Comparison of ENCODE assay signal across 1 cellular context in the genomic region with DNA sequence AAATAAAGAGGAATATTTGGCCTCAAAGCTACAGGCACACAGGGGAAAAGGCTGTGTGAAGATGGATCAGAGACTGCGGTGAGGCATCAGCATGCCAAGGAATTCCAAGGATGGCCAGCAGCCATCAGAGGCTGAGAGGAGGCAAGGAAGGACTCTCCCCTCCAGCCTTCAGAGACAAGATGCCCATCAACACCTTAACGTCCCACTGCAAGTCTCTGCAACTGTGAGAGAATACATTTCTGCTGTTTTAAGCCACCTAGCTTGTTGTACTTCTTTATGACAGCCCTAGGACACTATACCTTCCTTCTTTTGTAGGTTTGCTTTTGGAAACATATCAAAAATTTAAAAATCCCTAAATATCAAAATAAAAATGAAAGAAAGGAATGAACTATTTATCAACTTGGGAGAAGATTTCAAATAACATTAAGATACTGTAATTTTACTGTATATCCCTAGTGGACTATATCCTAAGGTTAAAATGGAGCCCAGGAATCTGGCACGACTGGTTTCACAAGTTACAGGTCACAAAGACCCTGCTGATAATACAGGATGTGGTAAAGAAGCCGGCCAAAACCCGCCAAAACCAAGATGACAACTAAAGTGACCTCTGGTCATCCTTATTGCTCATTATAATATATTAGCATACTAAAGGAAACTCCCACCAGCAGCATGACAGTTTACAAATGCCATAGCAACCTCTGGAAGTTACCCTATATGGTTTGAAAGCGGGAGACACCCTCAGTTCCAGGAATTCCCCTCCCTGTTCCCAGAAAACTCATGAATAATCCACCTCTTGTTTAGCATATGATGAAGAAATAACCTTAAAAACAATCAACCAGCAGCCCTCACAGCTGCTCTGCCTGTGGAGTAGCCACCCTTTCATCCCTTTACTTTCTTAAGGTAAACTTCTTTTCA.
TF ChIP-seq lines count a peak whose summit lies in the region.

No MANE protein-coding gene starts in this region.

TF ChIP-seq in K562, 482 proteins besides CTCF, POLR2A, EP300 and RAD21 (continued from another document and continues in another):
- TF ChIP-seq, protein P1, sequence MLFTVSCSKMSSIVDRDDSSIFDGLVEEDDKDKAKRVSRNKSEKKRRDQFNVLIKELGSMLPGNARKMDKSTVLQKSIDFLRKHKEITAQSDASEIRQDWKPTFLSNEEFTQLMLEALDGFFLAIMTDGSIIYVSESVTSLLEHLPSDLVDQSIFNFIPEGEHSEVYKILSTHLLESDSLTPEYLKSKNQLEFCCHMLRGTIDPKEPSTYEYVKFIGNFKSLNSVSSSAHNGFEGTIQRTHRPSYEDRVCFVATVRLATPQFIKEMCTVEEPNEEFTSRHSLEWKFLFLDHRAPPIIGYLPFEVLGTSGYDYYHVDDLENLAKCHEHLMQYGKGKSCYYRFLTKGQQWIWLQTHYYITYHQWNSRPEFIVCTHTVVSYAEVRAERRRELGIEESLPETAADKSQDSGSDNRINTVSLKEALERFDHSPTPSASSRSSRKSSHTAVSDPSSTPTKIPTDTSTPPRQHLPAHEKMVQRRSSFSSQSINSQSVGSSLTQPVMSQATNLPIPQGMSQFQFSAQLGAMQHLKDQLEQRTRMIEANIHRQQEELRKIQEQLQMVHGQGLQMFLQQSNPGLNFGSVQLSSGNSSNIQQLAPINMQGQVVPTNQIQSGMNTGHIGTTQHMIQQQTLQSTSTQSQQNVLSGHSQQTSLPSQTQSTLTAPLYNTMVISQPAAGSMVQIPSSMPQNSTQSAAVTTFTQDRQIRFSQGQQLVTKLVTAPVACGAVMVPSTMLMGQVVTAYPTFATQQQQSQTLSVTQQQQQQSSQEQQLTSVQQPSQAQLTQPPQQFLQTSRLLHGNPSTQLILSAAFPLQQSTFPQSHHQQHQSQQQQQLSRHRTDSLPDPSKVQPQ (CRISPR knock-in tag; IDR thresholded peaks at IDR 0.05; ENCODE audit: borderline replicate concordance), result no peak
- TF ChIP-seq, protein P2, sequence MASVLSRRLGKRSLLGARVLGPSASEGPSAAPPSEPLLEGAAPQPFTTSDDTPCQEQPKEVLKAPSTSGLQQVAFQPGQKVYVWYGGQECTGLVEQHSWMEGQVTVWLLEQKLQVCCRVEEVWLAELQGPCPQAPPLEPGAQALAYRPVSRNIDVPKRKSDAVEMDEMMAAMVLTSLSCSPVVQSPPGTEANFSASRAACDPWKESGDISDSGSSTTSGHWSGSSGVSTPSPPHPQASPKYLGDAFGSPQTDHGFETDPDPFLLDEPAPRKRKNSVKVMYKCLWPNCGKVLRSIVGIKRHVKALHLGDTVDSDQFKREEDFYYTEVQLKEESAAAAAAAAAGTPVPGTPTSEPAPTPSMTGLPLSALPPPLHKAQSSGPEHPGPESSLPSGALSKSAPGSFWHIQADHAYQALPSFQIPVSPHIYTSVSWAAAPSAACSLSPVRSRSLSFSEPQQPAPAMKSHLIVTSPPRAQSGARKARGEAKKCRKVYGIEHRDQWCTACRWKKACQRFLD (CRISPR knock-in tag; IDR thresholded peaks at IDR 0.05), result peak; percentile 78
- TF ChIP-seq, protein P3, sequence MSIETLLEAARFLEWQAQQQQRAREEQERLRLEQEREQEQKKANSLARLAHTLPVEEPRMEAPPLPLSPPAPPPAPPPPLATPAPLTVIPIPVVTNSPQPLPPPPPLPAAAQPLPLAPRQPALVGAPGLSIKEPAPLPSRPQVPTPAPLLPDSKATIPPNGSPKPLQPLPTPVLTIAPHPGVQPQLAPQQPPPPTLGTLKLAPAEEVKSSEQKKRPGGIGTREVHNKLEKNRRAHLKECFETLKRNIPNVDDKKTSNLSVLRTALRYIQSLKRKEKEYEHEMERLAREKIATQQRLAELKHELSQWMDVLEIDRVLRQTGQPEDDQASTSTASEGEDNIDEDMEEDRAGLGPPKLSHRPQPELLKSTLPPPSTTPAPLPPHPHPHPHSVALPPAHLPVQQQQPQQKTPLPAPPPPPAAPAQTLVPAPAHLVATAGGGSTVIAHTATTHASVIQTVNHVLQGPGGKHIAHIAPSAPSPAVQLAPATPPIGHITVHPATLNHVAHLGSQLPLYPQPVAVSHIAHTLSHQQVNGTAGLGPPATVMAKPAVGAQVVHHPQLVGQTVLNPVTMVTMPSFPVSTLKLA (conservative IDR thresholded peaks at IDR 0.05), result 0 out of 4 replicates have a peak, but pooled peaks of 1 of the 2 experiments have one; percentile 28
- TF ChIP-seq TCF7L2 (IDR thresholded peaks at IDR 0.05; ENCODE audit: low read depth, low read length) (no peak), HLTF (IDR thresholded peaks at IDR 0.05) (no peak), TCF3 (CRISPR knock-in tag; IDR thresholded peaks at IDR 0.05) (no peak), KAT2B (IDR thresholded peaks at IDR 0.05; ENCODE audit: low read depth, low read length) (no peak), HMG20B (CRISPR knock-in tag; IDR thresholded peaks at IDR 0.05) (no peak), POLR2AphosphoS2 (IDR thresholded peaks at IDR 0.05; ENCODE audit: low read length) (no peak), MTF1 (CRISPR knock-in tag; IDR thresholded peaks at IDR 0.05; ENCODE audit: borderline replicate concordance) (no peak), TRIM24 (IDR thresholded peaks at IDR 0.05) (no peak), POLR3A (IDR thresholded peaks at IDR 0.05; ENCODE audit: borderline replicate concordance, extremely low read depth, insufficient read depth, insufficient read length) (no peak), ZNF551 (CRISPR knock-in tag; IDR thresholded peaks at IDR 0.05) (no peak), MAFK (IDR thresholded peaks at IDR 0.05; ENCODE audit: low read length) (peak; percentile 39), ZNF583 (CRISPR knock-in tag; IDR thresholded peaks at IDR 0.05) (no peak), HOXB6 (CRISPR knock-in tag; IDR thresholded peaks at IDR 0.05; ENCODE audit: borderline replicate concordance) (no peak), NFIC (IDR thresholded peaks at IDR 0.05) (no peak), ZNF133 (CRISPR knock-in tag; IDR thresholded peaks at IDR 0.05) (no peak), NEUROD1 (IDR thresholded peaks at IDR 0.05; ENCODE audit: borderline replicate concordance, low read depth, low read length, partially characterized antibody) (peak; percentile 48), FOXA3 (CRISPR knock-in tag; conservative IDR thresholded peaks at IDR 0.05 in 1 of 2, IDR thresholded peaks at IDR 0.05 in 1 of 2) (no peak)
- TF ChIP-seq, protein P4, sequence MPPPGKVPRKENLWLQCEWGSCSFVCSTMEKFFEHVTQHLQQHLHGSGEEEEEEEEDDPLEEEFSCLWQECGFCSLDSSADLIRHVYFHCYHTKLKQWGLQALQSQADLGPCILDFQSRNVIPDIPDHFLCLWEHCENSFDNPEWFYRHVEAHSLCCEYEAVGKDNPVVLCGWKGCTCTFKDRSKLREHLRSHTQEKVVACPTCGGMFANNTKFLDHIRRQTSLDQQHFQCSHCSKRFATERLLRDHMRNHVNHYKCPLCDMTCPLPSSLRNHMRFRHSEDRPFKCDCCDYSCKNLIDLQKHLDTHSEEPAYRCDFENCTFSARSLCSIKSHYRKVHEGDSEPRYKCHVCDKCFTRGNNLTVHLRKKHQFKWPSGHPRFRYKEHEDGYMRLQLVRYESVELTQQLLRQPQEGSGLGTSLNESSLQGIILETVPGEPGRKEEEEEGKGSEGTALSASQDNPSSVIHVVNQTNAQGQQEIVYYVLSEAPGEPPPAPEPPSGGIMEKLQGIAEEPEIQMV (tag; conservative IDR thresholded peaks at IDR 0.05; ENCODE audit: low read depth), result no peak
- TF ChIP-seq, protein P5, sequence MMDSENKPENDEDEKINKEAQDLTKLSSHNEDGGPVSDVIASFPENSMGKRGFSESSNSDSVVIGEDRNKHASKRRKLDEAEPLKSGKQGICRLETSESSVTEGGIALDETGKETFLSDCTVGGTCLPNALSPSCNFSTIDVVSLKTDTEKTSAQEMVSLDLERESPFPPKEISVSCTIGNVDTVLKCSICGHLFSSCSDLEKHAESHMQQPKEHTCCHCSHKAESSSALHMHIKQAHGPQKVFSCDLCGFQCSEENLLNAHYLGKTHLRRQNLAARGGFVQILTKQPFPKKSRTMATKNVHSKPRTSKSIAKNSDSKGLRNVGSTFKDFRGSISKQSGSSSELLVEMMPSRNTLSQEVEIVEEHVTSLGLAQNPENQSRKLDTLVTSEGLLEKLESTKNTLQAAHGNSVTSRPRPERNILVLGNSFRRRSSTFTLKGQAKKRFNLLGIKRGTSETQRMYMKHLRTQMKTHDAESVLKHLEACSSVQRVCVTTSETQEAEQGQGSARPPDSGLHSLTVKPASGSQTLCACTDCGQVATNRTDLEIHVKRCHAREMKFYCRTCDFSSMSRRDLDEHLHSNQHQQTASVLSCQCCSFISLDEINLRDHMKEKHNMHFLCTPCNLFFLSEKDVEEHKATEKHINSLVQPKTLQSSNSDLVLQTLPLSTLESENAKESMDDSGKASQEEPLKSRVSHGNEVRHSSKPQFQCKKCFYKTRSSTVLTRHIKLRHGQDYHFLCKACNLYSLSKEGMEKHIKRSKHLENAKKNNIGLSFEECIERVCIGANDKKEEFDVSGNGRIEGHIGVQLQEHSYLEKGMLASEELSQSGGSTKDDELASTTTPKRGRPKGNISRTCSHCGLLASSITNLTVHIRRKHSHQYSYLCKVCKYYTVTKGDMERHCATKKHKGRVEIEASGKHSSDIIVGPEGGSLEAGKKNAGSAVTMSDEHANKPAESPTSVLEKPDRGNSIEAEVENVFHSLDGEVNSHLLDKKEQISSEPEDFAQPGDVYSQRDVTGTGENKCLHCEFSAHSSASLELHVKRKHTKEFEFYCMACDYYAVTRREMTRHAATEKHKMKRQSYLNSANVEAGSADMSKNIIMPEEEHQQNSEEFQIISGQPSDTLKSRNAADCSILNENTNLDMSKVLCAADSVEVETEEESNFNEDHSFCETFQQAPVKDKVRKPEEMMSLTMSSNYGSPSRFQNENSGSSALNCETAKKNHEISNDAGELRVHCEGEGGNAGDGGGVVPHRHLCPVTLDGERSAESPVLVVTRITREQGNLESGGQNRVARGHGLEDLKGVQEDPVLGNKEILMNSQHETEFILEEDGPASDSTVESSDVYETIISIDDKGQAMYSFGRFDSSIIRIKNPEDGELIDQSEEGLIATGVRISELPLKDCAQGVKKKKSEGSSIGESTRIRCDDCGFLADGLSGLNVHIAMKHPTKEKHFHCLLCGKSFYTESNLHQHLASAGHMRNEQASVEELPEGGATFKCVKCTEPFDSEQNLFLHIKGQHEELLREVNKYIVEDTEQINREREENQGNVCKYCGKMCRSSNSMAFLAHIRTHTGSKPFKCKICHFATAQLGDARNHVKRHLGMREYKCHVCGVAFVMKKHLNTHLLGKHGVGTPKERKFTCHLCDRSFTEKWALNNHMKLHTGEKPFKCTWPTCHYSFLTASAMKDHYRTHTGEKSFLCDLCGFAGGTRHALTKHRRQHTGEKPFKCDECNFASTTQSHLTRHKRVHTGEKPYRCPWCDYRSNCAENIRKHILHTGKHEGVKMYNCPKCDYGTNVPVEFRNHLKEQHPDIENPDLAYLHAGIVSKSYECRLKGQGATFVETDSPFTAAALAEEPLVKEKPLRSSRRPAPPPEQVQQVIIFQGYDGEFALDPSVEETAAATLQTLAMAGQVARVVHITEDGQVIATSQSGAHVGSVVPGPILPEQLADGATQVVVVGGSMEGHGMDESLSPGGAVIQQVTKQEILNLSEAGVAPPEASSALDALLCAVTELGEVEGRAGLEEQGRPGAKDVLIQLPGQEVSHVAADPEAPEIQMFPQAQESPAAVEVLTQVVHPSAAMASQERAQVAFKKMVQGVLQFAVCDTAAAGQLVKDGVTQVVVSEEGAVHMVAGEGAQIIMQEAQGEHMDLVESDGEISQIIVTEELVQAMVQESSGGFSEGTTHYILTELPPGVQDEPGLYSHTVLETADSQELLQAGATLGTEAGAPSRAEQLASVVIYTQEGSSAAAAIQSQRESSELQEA (IDR thresholded peaks at IDR 0.05; ENCODE audit: low read depth), result no peak
- TF ChIP-seq, protein P6, sequence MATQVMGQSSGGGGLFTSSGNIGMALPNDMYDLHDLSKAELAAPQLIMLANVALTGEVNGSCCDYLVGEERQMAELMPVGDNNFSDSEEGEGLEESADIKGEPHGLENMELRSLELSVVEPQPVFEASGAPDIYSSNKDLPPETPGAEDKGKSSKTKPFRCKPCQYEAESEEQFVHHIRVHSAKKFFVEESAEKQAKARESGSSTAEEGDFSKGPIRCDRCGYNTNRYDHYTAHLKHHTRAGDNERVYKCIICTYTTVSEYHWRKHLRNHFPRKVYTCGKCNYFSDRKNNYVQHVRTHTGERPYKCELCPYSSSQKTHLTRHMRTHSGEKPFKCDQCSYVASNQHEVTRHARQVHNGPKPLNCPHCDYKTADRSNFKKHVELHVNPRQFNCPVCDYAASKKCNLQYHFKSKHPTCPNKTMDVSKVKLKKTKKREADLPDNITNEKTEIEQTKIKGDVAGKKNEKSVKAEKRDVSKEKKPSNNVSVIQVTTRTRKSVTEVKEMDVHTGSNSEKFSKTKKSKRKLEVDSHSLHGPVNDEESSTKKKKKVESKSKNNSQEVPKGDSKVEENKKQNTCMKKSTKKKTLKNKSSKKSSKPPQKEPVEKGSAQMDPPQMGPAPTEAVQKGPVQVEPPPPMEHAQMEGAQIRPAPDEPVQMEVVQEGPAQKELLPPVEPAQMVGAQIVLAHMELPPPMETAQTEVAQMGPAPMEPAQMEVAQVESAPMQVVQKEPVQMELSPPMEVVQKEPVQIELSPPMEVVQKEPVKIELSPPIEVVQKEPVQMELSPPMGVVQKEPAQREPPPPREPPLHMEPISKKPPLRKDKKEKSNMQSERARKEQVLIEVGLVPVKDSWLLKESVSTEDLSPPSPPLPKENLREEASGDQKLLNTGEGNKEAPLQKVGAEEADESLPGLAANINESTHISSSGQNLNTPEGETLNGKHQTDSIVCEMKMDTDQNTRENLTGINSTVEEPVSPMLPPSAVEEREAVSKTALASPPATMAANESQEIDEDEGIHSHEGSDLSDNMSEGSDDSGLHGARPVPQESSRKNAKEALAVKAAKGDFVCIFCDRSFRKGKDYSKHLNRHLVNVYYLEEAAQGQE (CRISPR knock-in tag; IDR thresholded peaks at IDR 0.05; ENCODE audit: low read depth), result no peak
- TF ChIP-seq, protein P7, sequence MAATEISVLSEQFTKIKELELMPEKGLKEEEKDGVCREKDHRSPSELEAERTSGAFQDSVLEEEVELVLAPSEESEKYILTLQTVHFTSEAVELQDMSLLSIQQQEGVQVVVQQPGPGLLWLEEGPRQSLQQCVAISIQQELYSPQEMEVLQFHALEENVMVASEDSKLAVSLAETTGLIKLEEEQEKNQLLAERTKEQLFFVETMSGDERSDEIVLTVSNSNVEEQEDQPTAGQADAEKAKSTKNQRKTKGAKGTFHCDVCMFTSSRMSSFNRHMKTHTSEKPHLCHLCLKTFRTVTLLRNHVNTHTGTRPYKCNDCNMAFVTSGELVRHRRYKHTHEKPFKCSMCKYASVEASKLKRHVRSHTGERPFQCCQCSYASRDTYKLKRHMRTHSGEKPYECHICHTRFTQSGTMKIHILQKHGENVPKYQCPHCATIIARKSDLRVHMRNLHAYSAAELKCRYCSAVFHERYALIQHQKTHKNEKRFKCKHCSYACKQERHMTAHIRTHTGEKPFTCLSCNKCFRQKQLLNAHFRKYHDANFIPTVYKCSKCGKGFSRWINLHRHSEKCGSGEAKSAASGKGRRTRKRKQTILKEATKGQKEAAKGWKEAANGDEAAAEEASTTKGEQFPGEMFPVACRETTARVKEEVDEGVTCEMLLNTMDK (IDR thresholded peaks at IDR 0.05; ENCODE audit: borderline replicate concordance, insufficient read depth, low read depth, low read length, poor library complexity, severe bottlenecking), result no peak
- TF ChIP-seq, protein P8, sequence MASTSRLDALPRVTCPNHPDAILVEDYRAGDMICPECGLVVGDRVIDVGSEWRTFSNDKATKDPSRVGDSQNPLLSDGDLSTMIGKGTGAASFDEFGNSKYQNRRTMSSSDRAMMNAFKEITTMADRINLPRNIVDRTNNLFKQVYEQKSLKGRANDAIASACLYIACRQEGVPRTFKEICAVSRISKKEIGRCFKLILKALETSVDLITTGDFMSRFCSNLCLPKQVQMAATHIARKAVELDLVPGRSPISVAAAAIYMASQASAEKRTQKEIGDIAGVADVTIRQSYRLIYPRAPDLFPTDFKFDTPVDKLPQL (IDR thresholded peaks at IDR 0.05; ENCODE audit: extremely low read depth, insufficient read length), result no peak
